Comparison of ENCODE assay signal across 13 cellular contexts in genomic region chr16:73179671-73180370, GRCh38.
DNase-seq lines count a peak whose midpoint lies in the region; ATAC-seq and TF ChIP-seq lines count a peak whose summit lies in the region.
"Had no signal": no experiment of that assay in that cellular context is flagged by ENCODE, and none has a peak within 500 bp of the region (broad histone marks: within the 10 kb centered on the region; RNA-seq: fewer than 3 reads in every experiment).

No MANE protein-coding gene starts in this region.

- no peaks in the 10 kb centered on the region for H3K9me3 ChIP-seq in ovary
- H3K9me3 ChIP-seq: gastroesophageal sphincter, HAP-1 had no signal

- no peak overlapping the region for H3K4me3 Mint-ChIP-seq in Calu3 (ENCODE audit: low read depth, unreplicated experiment)
- H3K4me3 Mint-ChIP-seq: IgD-negative memory B cell; immature natural killer cell; stimulated activated naive B cell treated with anti-CD40 and anti-IgM and Interleukin-4, amounts not matched to agents 10 μg/mL and 1 μg/mL and 100 μg/mL, for 72 hours had no signal

- CTCF ChIA-PET in Calu3 (lab: Charles Lee), result no interaction called here

- H3K27ac Mint-ChIP-seq in Calu3 (ENCODE audit: unreplicated experiment), result no peak overlapping the region
- H3K27ac Mint-ChIP-seq: immature natural killer cell; stimulated activated naive B cell treated with anti-CD40 and anti-IgM and Interleukin-4, amounts not matched to agents 10 μg/mL and 1 μg/mL and 100 μg/mL, for 72 hours had no signal

- no peaks in the 10 kb centered on the region for H3K9me3 Mint-ChIP-seq in Calu3 (ENCODE audit: low read depth, unreplicated experiment)
- H3K9me3 Mint-ChIP-seq: stimulated activated naive B cell treated with anti-CD40 and anti-IgM and Interleukin-4, amounts not matched to agents 10 μg/mL and 1 μg/mL and 100 μg/mL, for 72 hours had no signal

- DNase-seq in DMS153 treated with DMSO at 0.1 percent for 48 hours (lab: John Stamatoyannopoulos, UW; ENCODE audit: unreplicated experiment), result peak; percentile 68
- peak; percentile 75 for DNase-seq in NCI-H146 (lab: John Stamatoyannopoulos, UW)
- DNase-seq in coronary artery (ENCODE audit: low spot score), result no peak
- DNase-seq in ovary, result peak; percentile 27 to 64 (median 59)
- no peak for DNase-seq in HuH-7 (ENCODE audit: low spot score)
- DNase-seq in Calu3, result no peak
- no peak for DNase-seq in SIG-M5 (lab: John Stamatoyannopoulos, UW)
- DNase-seq: immature natural killer cell; stimulated activated naive B cell treated with anti-CD40 and anti-IgM and Interleukin-4, amounts not matched to agents 10 μg/mL and 1 μg/mL and 100 μg/mL, for 72 hours had no signal

- no peak for TF ChIP-seq EP300 in ovary (IDR thresholded peaks at IDR 0.05)

- TF ChIP-seq CTCF in coronary artery (IDR thresholded peaks at IDR 0.05) (no peak), ovary (IDR thresholded peaks at IDR 0.05) (no peak), Calu3 (IDR thresholded peaks at IDR 0.05; ENCODE audit: unreplicated experiment) (no peak)

- H3K36me3 Mint-ChIP-seq in Calu3 (ENCODE audit: insufficient read depth, unreplicated experiment), result no peaks in the 10 kb centered on the region
- H3K36me3 Mint-ChIP-seq: IgD-negative memory B cell; immature natural killer cell; stimulated activated naive B cell treated with anti-CD40 and anti-IgM and Interleukin-4, amounts not matched to agents 10 μg/mL and 1 μg/mL and 100 μg/mL, for 72 hours had no signal

- no peaks in the 10 kb centered on the region for H3K4me1 Mint-ChIP-seq in Calu3 (ENCODE audit: low read depth, unreplicated experiment)
- H3K4me1 Mint-ChIP-seq: IgD-negative memory B cell; immature natural killer cell; stimulated activated naive B cell treated with anti-CD40 and anti-IgM and Interleukin-4, amounts not matched to agents 10 μg/mL and 1 μg/mL and 100 μg/mL, for 72 hours had no signal

- TF ChIP-seq POLR2A in ovary (IDR thresholded peaks at IDR 0.05), result no peak

- H3K36me3 ChIP-seq in ovary, result no peaks in the 10 kb centered on the region
- H3K36me3 ChIP-seq: gastroesophageal sphincter, HAP-1 had no signal

- WGBS in ovary, 3 donors, result 39 to 44% (median 41%) methylated on average over 12 of the region's 12 CpGs

- no TSS peak for BruUV-seq in Calu3 (replicated peaks; lab: Mats Ljungman, UMichigan)

- intact Hi-C loops in ovary (cut with DNase I) (loop anchor here in 1 of 4 donors (10.0 kb wide), 2 partner anchors 115 to 345 kb away; no protein-coding TSS in a partner anchor), Calu3 (cut with micrococcal nuclease; ENCODE audit: unreplicated experiment) (no loop called here)

- H3K4me3 ChIP-seq in coronary artery (no peak overlapping the region), ovary (no peak overlapping the region)
- H3K4me3 ChIP-seq: gastroesophageal sphincter, HAP-1 had no signal

- H3K27ac ChIP-seq in coronary artery (peak overlapping the region; percentile 15 to 42), ovary (no peak overlapping the region)

- H3K4me1 ChIP-seq in ovary (ENCODE audit: insufficient read depth), result peaks cover 3% of the 10 kb centered on the region

- H3K27me3 ChIP-seq in ovary, result no peaks in the 10 kb centered on the region

- H3K27me3 Mint-ChIP-seq in Calu3 (ENCODE audit: unreplicated experiment), result peaks cover 80% of the 10 kb centered on the region
- H3K27me3 Mint-ChIP-seq: stimulated activated naive B cell treated with anti-CD40 and anti-IgM and Interleukin-4, amounts not matched to agents 10 μg/mL and 1 μg/mL and 100 μg/mL, for 72 hours had no signal

- ATAC-seq in GM19463 (IDR thresholded peaks at IDR 0.05; ENCODE audit: unreplicated experiment), result no peak
- ATAC-seq: gastroesophageal sphincter; stimulated activated naive B cell treated with anti-CD40 and anti-IgM and Interleukin-4, amounts not matched to agents 10 μg/mL and 1 μg/mL and 100 μg/mL, for 72 hours had no signal

Comparison
In these comparisons a context has a peak if more than half of its experiments do, and no peak if none do; other contexts are left out.
1. DNase-seq: peak in DMS153 treated with DMSO at 0.1 percent for 48 hours (single experiment), NCI-H146 (single experiment) and ovary (5 of 5); none in coronary artery (single experiment), HuH-7 (single experiment), Calu3 (single experiment) and SIG-M5 (single experiment).
2. H3K27ac ChIP-seq: peak in coronary artery (2 of 2); none in ovary (0 of 2).